ENCODE assay signal across 1 cellular context in the genomic region with DNA sequence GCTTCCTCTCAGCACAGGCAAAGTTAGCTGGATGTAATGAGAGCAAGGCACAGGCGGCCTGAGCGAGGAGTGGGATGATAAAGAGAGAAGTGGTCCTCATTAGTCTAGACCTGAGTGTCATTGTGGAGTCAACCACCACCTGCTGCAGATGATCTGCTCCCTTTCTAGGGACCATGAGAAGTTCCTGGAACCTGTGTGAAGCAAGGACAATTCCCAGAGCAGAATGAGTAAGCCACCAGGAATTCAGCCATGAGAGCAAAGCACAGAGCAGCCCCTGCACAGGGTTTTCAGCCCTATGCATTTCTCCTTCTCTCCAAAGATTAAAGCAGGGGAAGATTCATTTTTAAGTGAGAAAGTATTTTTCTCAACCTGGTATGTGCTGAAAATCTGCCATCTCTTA.
TF ChIP-seq lines count a peak whose summit lies in the region.

No MANE protein-coding gene starts in this region.

TF ChIP-seq in H1, 55 proteins besides CTCF, POLR2A, EP300 and RAD21:
- TF ChIP-seq BACH1 (IDR thresholded peaks at IDR 0.05; ENCODE audit: low read length): no peak
- TF ChIP-seq SP4 (IDR thresholded peaks at IDR 0.05; ENCODE audit: low read length): no peak
- no peak for TF ChIP-seq GTF2F1 (IDR thresholded peaks at IDR 0.05; ENCODE audit: borderline replicate concordance, low read depth, low read length)
- no peak for TF ChIP-seq ASH2L (IDR thresholded peaks at IDR 0.05; ENCODE audit: low read length)
- no peak for TF ChIP-seq MAX (IDR thresholded peaks at IDR 0.05)
- TF ChIP-seq RNF2 (IDR thresholded peaks at IDR 0.05; ENCODE audit: borderline replicate concordance, low read depth, low read length, missing control alignments, poor library complexity, severe bottlenecking): no peak
- no peak for TF ChIP-seq RXRA (IDR thresholded peaks at IDR 0.05; ENCODE audit: insufficient read depth, low read depth, low read length)
- TF ChIP-seq KDM4A (IDR thresholded peaks at IDR 0.05; ENCODE audit: low read depth, low read length, severe bottlenecking): no peak
- TF ChIP-seq POU5F1 (IDR thresholded peaks at IDR 0.05; ENCODE audit: low read depth, low read length): no peak
- TF ChIP-seq NANOG (IDR thresholded peaks at IDR 0.05; ENCODE audit: insufficient read depth, low read depth, low read length, poor library complexity, severe bottlenecking): no peak
- no peak for TF ChIP-seq TBP (IDR thresholded peaks at IDR 0.05; ENCODE audit: low read depth, low read length)
- TF ChIP-seq GABPA (IDR thresholded peaks at IDR 0.05; ENCODE audit: borderline replicate concordance, insufficient read depth, low read length): no peak
- TF ChIP-seq SRF (IDR thresholded peaks at IDR 0.05; ENCODE audit: low read depth, low read length): no peak
- TF ChIP-seq CHD1 (IDR thresholded peaks at IDR 0.05; ENCODE audit: low read depth, low read length): no peak
- TF ChIP-seq ZNF274 (IDR thresholded peaks at IDR 0.05; ENCODE audit: borderline replicate concordance, extremely low read depth, low read length): no peak
- TF ChIP-seq KDM5A (IDR thresholded peaks at IDR 0.05; ENCODE audit: low read length): no peak
- no peak for TF ChIP-seq RBBP5 (IDR thresholded peaks at IDR 0.05; ENCODE audit: borderline replicate concordance, low read depth, low read length)
- no peak for TF ChIP-seq SIN3A (conservative IDR thresholded peaks at IDR 0.05 in 1 of 2, IDR thresholded peaks at IDR 0.05 in 1 of 2; ENCODE audit: low read depth in 1 of 2, low read length in 2 of 2)
